In the genomic region with DNA sequence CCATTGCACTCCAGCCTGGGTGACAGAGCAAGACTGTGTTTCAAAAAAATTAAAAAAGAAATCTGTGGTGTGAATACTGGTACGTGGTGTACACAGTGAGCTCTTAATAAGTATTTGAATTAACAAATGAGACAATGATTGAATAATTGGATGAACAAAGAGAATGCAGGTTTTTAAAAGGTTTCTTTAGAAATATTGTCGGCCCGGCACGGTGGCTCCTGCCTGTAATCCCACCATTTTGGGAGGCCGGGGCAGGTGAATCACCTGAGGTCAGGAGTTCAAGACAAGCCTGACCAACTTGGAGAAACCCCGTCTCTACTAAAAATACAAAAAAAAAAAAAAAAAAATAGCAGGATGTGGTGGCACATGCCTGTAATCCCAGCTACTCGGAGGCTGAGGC, we compare ENCODE assay signal across 1 cellular context.
TF ChIP-seq lines count a peak whose summit lies in the region.

No MANE protein-coding gene starts in this region.

TF ChIP-seq in HepG2, 621 proteins besides CTCF, POLR2A, EP300 and RAD21:
- TF ChIP-seq, protein P1, sequence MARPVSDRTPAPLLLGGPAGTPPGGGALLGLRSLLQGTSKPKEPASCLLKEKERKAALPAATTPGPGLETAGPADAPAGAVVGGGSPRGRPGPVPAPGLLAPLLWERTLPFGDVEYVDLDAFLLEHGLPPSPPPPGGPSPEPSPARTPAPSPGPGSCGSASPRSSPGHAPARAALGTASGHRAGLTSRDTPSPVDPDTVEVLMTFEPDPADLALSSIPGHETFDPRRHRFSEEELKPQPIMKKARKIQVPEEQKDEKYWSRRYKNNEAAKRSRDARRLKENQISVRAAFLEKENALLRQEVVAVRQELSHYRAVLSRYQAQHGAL (CRISPR knock-in tag; IDR thresholded peaks at IDR 0.05; ENCODE audit: not compliant biosample characterization): no peak
- no peak for TF ChIP-seq CBX2 (IDR thresholded peaks at IDR 0.05; ENCODE audit: low read depth, low read length)
- no peak for TF ChIP-seq CBX2 (CRISPR knock-in tag; IDR thresholded peaks at IDR 0.05; ENCODE audit: low read depth)
- no peak for TF ChIP-seq NRL (CRISPR knock-in tag; IDR thresholded peaks at IDR 0.05; ENCODE audit: borderline replicate concordance)
- TF ChIP-seq, protein P2, sequence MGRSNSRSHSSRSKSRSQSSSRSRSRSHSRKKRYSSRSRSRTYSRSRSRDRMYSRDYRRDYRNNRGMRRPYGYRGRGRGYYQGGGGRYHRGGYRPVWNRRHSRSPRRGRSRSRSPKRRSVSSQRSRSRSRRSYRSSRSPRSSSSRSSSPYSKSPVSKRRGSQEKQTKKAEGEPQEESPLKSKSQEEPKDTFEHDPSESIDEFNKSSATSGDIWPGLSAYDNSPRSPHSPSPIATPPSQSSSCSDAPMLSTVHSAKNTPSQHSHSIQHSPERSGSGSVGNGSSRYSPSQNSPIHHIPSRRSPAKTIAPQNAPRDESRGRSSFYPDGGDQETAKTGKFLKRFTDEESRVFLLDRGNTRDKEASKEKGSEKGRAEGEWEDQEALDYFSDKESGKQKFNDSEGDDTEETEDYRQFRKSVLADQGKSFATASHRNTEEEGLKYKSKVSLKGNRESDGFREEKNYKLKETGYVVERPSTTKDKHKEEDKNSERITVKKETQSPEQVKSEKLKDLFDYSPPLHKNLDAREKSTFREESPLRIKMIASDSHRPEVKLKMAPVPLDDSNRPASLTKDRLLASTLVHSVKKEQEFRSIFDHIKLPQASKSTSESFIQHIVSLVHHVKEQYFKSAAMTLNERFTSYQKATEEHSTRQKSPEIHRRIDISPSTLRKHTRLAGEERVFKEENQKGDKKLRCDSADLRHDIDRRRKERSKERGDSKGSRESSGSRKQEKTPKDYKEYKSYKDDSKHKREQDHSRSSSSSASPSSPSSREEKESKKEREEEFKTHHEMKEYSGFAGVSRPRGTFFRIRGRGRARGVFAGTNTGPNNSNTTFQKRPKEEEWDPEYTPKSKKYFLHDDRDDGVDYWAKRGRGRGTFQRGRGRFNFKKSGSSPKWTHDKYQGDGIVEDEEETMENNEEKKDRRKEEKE (IDR thresholded peaks at IDR 0.05): no peak
- no peak for TF ChIP-seq MATR3 (CRISPR knock-in tag; IDR thresholded peaks at IDR 0.05)
- TF ChIP-seq HIVEP1 (CRISPR knock-in tag; IDR thresholded peaks at IDR 0.05): no peak
- TF ChIP-seq ZMYM2 (CRISPR knock-in tag; IDR thresholded peaks at IDR 0.05): no peak
- TF ChIP-seq, protein P3, sequence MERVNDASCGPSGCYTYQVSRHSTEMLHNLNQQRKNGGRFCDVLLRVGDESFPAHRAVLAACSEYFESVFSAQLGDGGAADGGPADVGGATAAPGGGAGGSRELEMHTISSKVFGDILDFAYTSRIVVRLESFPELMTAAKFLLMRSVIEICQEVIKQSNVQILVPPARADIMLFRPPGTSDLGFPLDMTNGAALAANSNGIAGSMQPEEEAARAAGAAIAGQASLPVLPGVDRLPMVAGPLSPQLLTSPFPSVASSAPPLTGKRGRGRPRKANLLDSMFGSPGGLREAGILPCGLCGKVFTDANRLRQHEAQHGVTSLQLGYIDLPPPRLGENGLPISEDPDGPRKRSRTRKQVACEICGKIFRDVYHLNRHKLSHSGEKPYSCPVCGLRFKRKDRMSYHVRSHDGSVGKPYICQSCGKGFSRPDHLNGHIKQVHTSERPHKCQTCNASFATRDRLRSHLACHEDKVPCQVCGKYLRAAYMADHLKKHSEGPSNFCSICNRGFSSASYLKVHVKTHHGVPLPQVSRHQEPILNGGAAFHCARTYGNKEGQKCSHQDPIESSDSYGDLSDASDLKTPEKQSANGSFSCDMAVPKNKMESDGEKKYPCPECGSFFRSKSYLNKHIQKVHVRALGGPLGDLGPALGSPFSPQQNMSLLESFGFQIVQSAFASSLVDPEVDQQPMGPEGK (CRISPR knock-in tag; IDR thresholded peaks at IDR 0.05): no peak
- no peak for TF ChIP-seq GTF2F1 (IDR thresholded peaks at IDR 0.05; ENCODE audit: low read length)
- TF ChIP-seq ZNF773 (CRISPR knock-in tag; IDR thresholded peaks at IDR 0.05; ENCODE audit: borderline replicate concordance): no peak
